ENCODE assay signal across 9 cellular contexts in genomic region chr11:134207538-134208239, GRCh38. TPM values are rescaled to one million over a fixed set of nuclear protein-coding genes. Genes with fewer than 3 reads are reported as not detected.
DNase-seq lines count a peak whose midpoint lies in the region; ATAC-seq and TF ChIP-seq lines count a peak whose summit lies in the region.
"Had no signal": no experiment of that assay in that cellular context is flagged by ENCODE, and none has a peak within 500 bp of the region (broad histone marks: within the 10 kb centered on the region; RNA-seq: fewer than 3 reads in every experiment).

No MANE protein-coding gene starts in this region.

- TF ChIP-seq POLR2A in heart left ventricle (IDR thresholded peaks at IDR 0.05), result no peak

- 85 to 89% (median 88%) methylated on average over 16 of the region's 16 CpGs for WGBS in heart left ventricle, 4 donors

- H3K4me1 ChIP-seq in heart left ventricle, result no peaks in the 10 kb centered on the region

- H3K27me3 Mint-ChIP-seq in activated T-cell treated with anti-CD3 and anti-CD28 coated beads, Interleukin-2, amount 50 U/mL, for 72 hours (ENCODE audit: low read depth), result no peaks in the 10 kb centered on the region
- H3K27me3 Mint-ChIP-seq: IgD-negative memory B cell had no signal

- in situ Hi-C loops in G401 (cut with HindIII; ENCODE audit: low sequenced_read_pairs), result no loop called here

- H3K36me3 ChIP-seq in heart left ventricle, result peaks cover 0 to 80% (median 68%) of the 10 kb centered on the region in 9 donors

- H3K27ac ChIP-seq in heart left ventricle, result no peak overlapping the region

- intact Hi-C loops in heart left ventricle (cut with DNase I), result no loop called here

- ATAC-seq in activated T-cell treated with anti-CD3 and anti-CD28 coated beads, Interleukin-2, amount 50 U/mL, for 72 hours (replicated peaks in 1 of 2), result peak in 1 of 2 donors; percentile 42
- no peak for ATAC-seq in heart left ventricle
- ATAC-seq in HG03095 (IDR thresholded peaks at IDR 0.05; ENCODE audit: unreplicated experiment), result no peak

- H3K36me3 Mint-ChIP-seq in activated T-cell treated with anti-CD3 and anti-CD28 coated beads, Interleukin-2, amount 50 U/mL, for 72 hours (ENCODE audit: insufficient read depth in 2 of 2), result peaks cover 12 to 46% of the 10 kb centered on the region in 2 donors

- DNase-seq in DMS114 treated with DMSO at 0.1 percent for 48 hours (lab: John Stamatoyannopoulos, UW; ENCODE audit: unreplicated experiment) (peak; percentile 3), NAMALWA (ENCODE audit: low spot score) (peak; percentile 58), heart left ventricle (peak in 2 of 5 donors; percentile 18 to 35), G401 (ENCODE audit: low spot score) (no peak), mesenteric fat pad (ENCODE audit: low spot score) (no peak)
- peak; percentile 69 to 75 for DNase-seq in activated T-cell treated with anti-CD3 and anti-CD28 coated beads, Interleukin-2, amount 50 U/mL, for 72 hours
- DNase-seq in stimulated activated CD4-positive, alpha-beta T cell treated with anti-CD3 and anti-CD28 coated beads, Interleukin-2, amount 100 ng/mL, for 48 hours, result peak; percentile 54 to 60

- H3K27me3 ChIP-seq in heart left ventricle, result no peaks in the 10 kb centered on the region

- no peak overlapping the region for H3K4me3 Mint-ChIP-seq in activated T-cell treated with anti-CD3 and anti-CD28 coated beads, Interleukin-2, amount 50 U/mL, for 72 hours
- H3K4me3 Mint-ChIP-seq: IgD-negative memory B cell had no signal

- H3K9me3 Mint-ChIP-seq in activated T-cell treated with anti-CD3 and anti-CD28 coated beads, Interleukin-2, amount 50 U/mL, for 72 hours, result no peaks in the 10 kb centered on the region
- H3K9me3 Mint-ChIP-seq: IgD-negative memory B cell had no signal

- TF ChIP-seq CTCF in heart left ventricle (IDR thresholded peaks at IDR 0.05), result peak; percentile 44 to 76 (median 66)

- H3K4me3 ChIP-seq in heart left ventricle, result no peak overlapping the region

- H3K27ac Mint-ChIP-seq in activated T-cell treated with anti-CD3 and anti-CD28 coated beads, Interleukin-2, amount 50 U/mL, for 72 hours, result no peak overlapping the region

- H3K4me1 Mint-ChIP-seq in activated T-cell treated with anti-CD3 and anti-CD28 coated beads, Interleukin-2, amount 50 U/mL, for 72 hours (ENCODE audit: low read depth), result no peaks in the 10 kb centered on the region

- no peaks in the 10 kb centered on the region for H3K9me3 ChIP-seq in heart left ventricle

RNA-seq across cellular contexts. Expression of gene NCAPD3, which starts 16.1 kb away (rescaled TPM):
- total RNA-seq in activated T-cell treated with anti-CD3 and anti-CD28 coated beads, Interleukin-2, amount 50 U/mL, for 72 hours, result 10 to 100 TPM; 65.8 to 75.6 TPM
- 10 to 100 TPM in 6 of 9 donors, 1 to 10 TPM in 3; 9.4 to 18.8 (median 11.0) TPM for total RNA-seq in heart left ventricle
- 1 to 10 TPM; 4.7 to 9.8 TPM for polyA plus RNA-seq in heart left ventricle
- total RNA-seq in G401 (2014; rRNA removed; shearing (Covaris generic)), result 35.4 and 49.5 TPM in 2 replicates
- total RNA-seq in mesenteric fat pad, result 15.8 TPM

RNA-seq across cellular contexts. Expression of gene VPS26B, which starts 16.8 kb away (rescaled TPM):
- 10 to 100 TPM; 42.6 to 48.7 TPM for total RNA-seq in activated T-cell treated with anti-CD3 and anti-CD28 coated beads, Interleukin-2, amount 50 U/mL, for 72 hours
- total RNA-seq in heart left ventricle (10 to 100 TPM; 35.0 to 49.6 (median 37.8) TPM), mesenteric fat pad (37.4 TPM)
- polyA plus RNA-seq in heart left ventricle, result 10 to 100 TPM; 19.6 to 36.8 TPM
- total RNA-seq in G401 (2014; rRNA removed; shearing (Covaris generic)), result 46.1 and 56.2 TPM in 2 replicates

RNA-seq across cellular contexts. Expression of gene THYN1, which starts 45.5 kb away (rescaled TPM):
- 10 to 100 TPM; 70.4 to 89.0 TPM for total RNA-seq in activated T-cell treated with anti-CD3 and anti-CD28 coated beads, Interleukin-2, amount 50 U/mL, for 72 hours
- 10 to 100 TPM; 34.1 to 47.8 (median 41.9) TPM for total RNA-seq in heart left ventricle
- polyA plus RNA-seq in heart left ventricle, result 10 to 100 TPM; 48.8 to 59.4 TPM
- total RNA-seq in G401 (2014; rRNA removed; shearing (Covaris generic)), result 111 and 116 TPM in 2 replicates
- 45.9 TPM for total RNA-seq in mesenteric fat pad

RNA-seq across cellular contexts. Expression of gene ACAD8, which starts 45.7 kb away (rescaled TPM):
- total RNA-seq in activated T-cell treated with anti-CD3 and anti-CD28 coated beads, Interleukin-2, amount 50 U/mL, for 72 hours, result 10 to 100 TPM; 21.6 to 24.0 TPM
- total RNA-seq in heart left ventricle, result 10 to 100 TPM; 23.2 to 48.2 (median 38.9) TPM
- polyA plus RNA-seq in heart left ventricle, result 10 to 100 TPM; 21.0 to 37.1 TPM
- 54.8 and 58.8 TPM in 2 replicates for total RNA-seq in G401 (2014; rRNA removed; shearing (Covaris generic))
- 24.5 TPM for total RNA-seq in mesenteric fat pad

Comparison
In these comparisons a context has a peak if more than half of its experiments do, and no peak if none do; other contexts are left out.
1. DNase-seq: peak in DMS114 treated with DMSO at 0.1 percent for 48 hours (single experiment), NAMALWA (single experiment), activated T-cell treated with anti-CD3 and anti-CD28 coated beads, Interleukin-2, amount 50 U/mL, for 72 hours (2 of 2) and stimulated activated CD4-positive, alpha-beta T cell treated with anti-CD3 and anti-CD28 coated beads, Interleukin-2, amount 100 ng/mL, for 48 hours (2 of 2); none in G401 (single experiment) and mesenteric fat pad (single experiment).